Comparison of ENCODE assay signal across 14 cellular contexts in the genomic region with DNA sequence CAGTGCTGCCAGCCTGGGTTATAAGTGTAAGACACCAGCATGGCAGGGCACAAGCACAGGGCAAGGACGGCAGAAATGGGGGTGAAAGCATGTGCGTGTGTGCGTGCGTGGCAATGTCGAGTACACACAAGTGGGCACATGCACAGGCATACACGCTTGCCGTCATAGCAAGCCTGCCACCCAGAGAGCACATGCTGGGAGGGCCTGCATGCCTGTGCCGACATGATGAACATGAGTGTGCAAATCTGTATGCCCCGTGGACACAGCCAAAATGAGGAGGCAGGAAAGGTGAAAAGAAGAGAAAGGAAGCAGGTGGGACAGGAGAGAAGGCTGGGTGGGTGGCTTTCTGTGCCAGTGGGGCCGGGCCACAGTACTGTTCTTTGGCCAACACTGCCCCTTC.
DNase-seq lines count a peak whose midpoint lies in the region; ATAC-seq and TF ChIP-seq lines count a peak whose summit lies in the region.
"Had no signal": no experiment of that assay in that cellular context is flagged by ENCODE, and none has a peak within 500 bp of the region (broad histone marks: within the 10 kb centered on the region; RNA-seq: fewer than 3 reads in every experiment).

No MANE protein-coding gene starts in this region.

- 54 to 64% methylated on average over 10 of the region's 10 CpGs for WGBS in esophagus, 2 donors
- 68 to 73% (median 69%) methylated on average over 10 of the region's 10 CpGs for WGBS in psoas muscle, 3 donors

- H3K4me3 ChIP-seq in esophagus (ENCODE audit: low read depth in 1 of 2, low read length in 2 of 2): no peak overlapping the region
- H3K4me3 ChIP-seq in psoas muscle: no peak overlapping the region
- H3K4me3 ChIP-seq: HAP-1, MG63 had no signal

- H3K27ac ChIP-seq in angular gyrus (ENCODE audit: low read depth, low read length) (peak overlapping the region; percentile 31), esophagus (ENCODE audit: low read depth in 2 of 2, low read length in 1 of 2) (peak overlapping the region; percentile 5 to 85), psoas muscle (no peak overlapping the region)
- H3K27ac ChIP-seq: KMS-11 had no signal

- H3K36me3 ChIP-seq in esophagus (ENCODE audit: control insufficient read depth in 2 of 2, insufficient read depth in 2 of 2, low read length in 1 of 2) (peaks cover 0 to 51% of the 10 kb centered on the region in 2 donors), psoas muscle (ENCODE audit: insufficient read depth in 1 of 2, low read depth in 1 of 2) (no peaks in the 10 kb centered on the region)
- H3K36me3 ChIP-seq: HAP-1, MG63 had no signal

- DNase-seq in psoas muscle (no peak), nephron progenitor cell (no peak), left colon (no peak)
- DNase-seq: NCI-H1694, NCI-H2107 had no signal

- H3K27me3 ChIP-seq in esophagus (ENCODE audit: control insufficient read depth in 1 of 2, insufficient read depth in 2 of 2, low read length in 2 of 2) (no peaks in the 10 kb centered on the region), psoas muscle (ENCODE audit: insufficient read depth in 3 of 3, low read length in 2 of 3) (no peaks in the 10 kb centered on the region)
- H3K27me3 ChIP-seq: MG63 had no signal

- H3K9me3 ChIP-seq in esophagus (ENCODE audit: control insufficient read depth in 2 of 2, insufficient read depth in 1 of 2, low read depth in 1 of 2, low read length in 1 of 2): no peaks in the 10 kb centered on the region
- H3K9me3 ChIP-seq in psoas muscle: no peaks in the 10 kb centered on the region
- H3K9me3 ChIP-seq: HAP-1, MG63 had no signal

- intact Hi-C loops in psoas muscle (cut with DNase I) (loop anchor here (1.0 to 2.0 kb wide), 5 partner anchors 63 to 443 kb away; a partner anchor contains a TSS), left colon (cut with DNase I, micrococcal nuclease) (loop anchor here (5.0 to 10.0 kb wide), 3 partner anchors 61 to 441 kb away; a partner anchor contains a TSS)

- H3K27me3 Mint-ChIP-seq in nephron progenitor cell (ENCODE audit: low read depth, poor library complexity): peaks cover 11% of the 10 kb centered on the region

- no peak overlapping the region for H3K4me3 Mint-ChIP-seq in nephron progenitor cell
- H3K4me3 Mint-ChIP-seq: CD8-positive, alpha-beta memory T cell had no signal

- peaks cover 6% of the 10 kb centered on the region for H3K36me3 Mint-ChIP-seq in nephron progenitor cell (ENCODE audit: low read depth)
- H3K36me3 Mint-ChIP-seq: CD8-positive, alpha-beta memory T cell had no signal

- H3K27ac Mint-ChIP-seq in nephron progenitor cell: no peak overlapping the region
- H3K27ac Mint-ChIP-seq: CD8-positive, alpha-beta memory T cell had no signal

- H3K4me1 ChIP-seq in esophagus (ENCODE audit: control insufficient read depth in 2 of 2, insufficient read depth in 2 of 2, low read length in 1 of 2) (peaks cover 4 to 9% of the 10 kb centered on the region in 2 donors), psoas muscle (peaks cover 3% of the 10 kb centered on the region)
- H3K4me1 ChIP-seq: HAP-1 had no signal

- peak; percentile 16 for ATAC-seq in HG03342 (IDR thresholded peaks at IDR 0.05; ENCODE audit: unreplicated experiment)
- peak in 3 of 4 donors; percentile 8 to 15 (median 9) for ATAC-seq in psoas muscle
- ATAC-seq in HG02885 (IDR thresholded peaks at IDR 0.05; ENCODE audit: poor library complexity, unreplicated experiment): no peak
- no peak for ATAC-seq in GM21619 (IDR thresholded peaks at IDR 0.05; ENCODE audit: unreplicated experiment)
- ATAC-seq in left colon: no peak

- H3K4me1 Mint-ChIP-seq in nephron progenitor cell: peaks cover 33% of the 10 kb centered on the region
- H3K4me1 Mint-ChIP-seq: CD8-positive, alpha-beta memory T cell had no signal

- TF ChIP-seq CTCF in psoas muscle (IDR thresholded peaks at IDR 0.05) (no peak), nephron progenitor cell (IDR thresholded peaks at IDR 0.05) (no peak)

- H3K9me3 Mint-ChIP-seq in nephron progenitor cell: no peaks in the 10 kb centered on the region
- H3K9me3 Mint-ChIP-seq: CD8-positive, alpha-beta memory T cell had no signal

Comparison
In these comparisons a context has a peak if more than half of its experiments do, and no peak if none do; other contexts are left out.
1. ATAC-seq: peak in HG03342 (single experiment) and psoas muscle (3 of 4); none in HG02885 (single experiment), GM21619 (single experiment) and left colon (single experiment).